In the genomic region with DNA sequence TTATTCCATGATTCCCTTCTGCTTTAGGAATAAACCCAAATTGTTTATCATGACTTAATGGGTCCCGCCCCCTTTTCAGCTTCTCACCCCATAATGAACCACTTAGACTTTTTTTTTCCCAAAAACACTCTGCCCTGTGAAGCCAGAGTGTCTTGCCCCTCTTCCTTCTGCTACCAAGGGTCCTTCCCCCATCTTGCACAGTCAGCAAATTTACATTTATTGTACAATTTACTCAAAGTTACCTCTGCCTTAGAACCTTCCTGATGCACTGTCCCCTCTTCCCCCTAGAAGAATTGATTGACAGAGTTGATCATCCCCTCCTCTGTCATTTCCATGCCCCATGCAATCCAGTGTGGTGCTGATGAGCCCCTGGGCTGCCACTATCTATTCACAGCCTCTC, we compare ENCODE assay signal across 27 cellular contexts.
DNase-seq lines count a peak whose midpoint lies in the region; ATAC-seq, FAIRE-seq and TF ChIP-seq lines count a peak whose summit lies in the region.
"Had no signal": no experiment of that assay in that cellular context is flagged by ENCODE, and none has a peak within 500 bp of the region (broad histone marks: within the 10 kb centered on the region; RNA-seq: fewer than 3 reads in every experiment).

No MANE protein-coding gene starts in this region.

- in situ Hi-C loops in IMR-90 (cut with MboI; ENCODE audit: low sequenced_read_pairs), result no loop called here
- in situ Hi-C loops in transverse colon (cut with MboI; ENCODE audit: low pct_ligation_motif_present in 1 of 4, low pct_unique_long_range_greater_than_20kb in 1 of 4, low sequenced_read_pairs in 3 of 4), result no loop called here

- H3K9me3 ChIP-seq in A549, result no peaks in the 10 kb centered on the region
- H3K9me3 ChIP-seq in IMR-90 (ENCODE audit: control insufficient read depth, insufficient read depth, low read length), result no peaks in the 10 kb centered on the region
- no peaks in the 10 kb centered on the region for H3K9me3 ChIP-seq in H1 (ENCODE audit: insufficient read depth in 2 of 2, low read depth in 1 of 2, low read length in 1 of 2)
- no peaks in the 10 kb centered on the region for H3K9me3 ChIP-seq in trophoblast cell (ENCODE audit: insufficient read depth, low read depth, low read length)
- no peaks in the 10 kb centered on the region for H3K9me3 ChIP-seq in left ventricle myocardium inferior (replicated peaks)
- H3K9me3 ChIP-seq in transverse colon, result no peaks in the 10 kb centered on the region

- H4K91ac ChIP-seq in IMR-90 (ENCODE audit: insufficient read depth, low read depth, low read length) (no peak overlapping the region), H1 (replicated peaks; ENCODE audit: insufficient read length, low read length) (no peak overlapping the region), trophoblast cell (ENCODE audit: low read depth, low read length) (no peak overlapping the region)

- H3K23me2 ChIP-seq in H1 (ENCODE audit: low read depth, low read length), result no peaks in the 10 kb centered on the region

- H3K9ac ChIP-seq in IMR-90 (ENCODE audit: low read depth, low read length) (no peak overlapping the region), H1 (replicated peaks in 1 of 4; ENCODE audit: extremely low read depth in 1 of 4, low read depth in 3 of 4, low read length in 3 of 4) (no peak overlapping the region), trophoblast cell (ENCODE audit: low read length) (no peak overlapping the region)
- H3K9ac ChIP-seq: BLaER1 had no signal

- H2BK12ac ChIP-seq in H1 (ENCODE audit: low read depth, low read length) (no peak overlapping the region), trophoblast cell (ENCODE audit: low read length) (no peak overlapping the region)

- dilution Hi-C loops in IMR-90 (cut with HindIII; ENCODE audit: low sequenced_read_pairs, unreplicated experiment), result no loop called here

- H2BK20ac ChIP-seq in IMR-90 (ENCODE audit: low read depth, low read length), result no peak overlapping the region
- H2BK20ac ChIP-seq in H1 (ENCODE audit: low read length), result no peak overlapping the region

- no peak overlapping the region for H3K4ac ChIP-seq in IMR-90 (ENCODE audit: low read depth, low read length)
- no peak overlapping the region for H3K4ac ChIP-seq in H1 (replicated peaks; ENCODE audit: insufficient read length, low read depth, low read length)
- no peak overlapping the region for H3K4ac ChIP-seq in trophoblast cell (ENCODE audit: low read depth, low read length)

- POLR2A ChIA-PET in A549 (lab: Yijun Ruan, JAX), result no interaction called here
- POLR2A ChIA-PET in IMR-90 (lab: Charles Lee; ENCODE audit: unreplicated experiment), result no interaction called here
- POLR2A ChIA-PET in H1 (lab: Charles Lee; ENCODE audit: partially characterized antibody), result no interaction called here

- H3K23ac ChIP-seq in IMR-90 (ENCODE audit: low read depth, low read length) (no peak overlapping the region), H1 (ENCODE audit: insufficient read length) (no peak overlapping the region), trophoblast cell (ENCODE audit: low read length) (no peak overlapping the region)

- H3K14ac ChIP-seq in IMR-90 (replicated peaks; ENCODE audit: low read depth, low read length), result no peak overlapping the region
- H3K14ac ChIP-seq in H1 (ENCODE audit: insufficient read length), result no peak overlapping the region
- no peak overlapping the region for H3K14ac ChIP-seq in trophoblast cell (ENCODE audit: low read length)

- peaks cover 2% of the 10 kb centered on the region; the same call in 1 of the 2 replicates for H3K27me3 ChIP-seq in IMR-90 (ENCODE audit: control insufficient read depth, insufficient read depth, low read length)
- H3K27me3 ChIP-seq in H1 (replicated peaks in 1 of 4; ENCODE audit: control insufficient read depth in 3 of 4, extremely low read depth in 1 of 4, insufficient read depth in 3 of 4, low read length in 3 of 4), result no peaks in the 10 kb centered on the region
- no peaks in the 10 kb centered on the region for H3K27me3 ChIP-seq in trophoblast cell (ENCODE audit: insufficient read depth, low read length)
- H3K27me3 ChIP-seq in left ventricle myocardium inferior (ENCODE audit: low read depth), result peaks cover 11% of the 10 kb centered on the region
- H3K27me3 ChIP-seq in transverse colon, result no peaks in the 10 kb centered on the region
- H3K27me3 ChIP-seq: BLaER1 had no signal

- H3K4me3 ChIP-seq in A549, result no peak overlapping the region
- H3K4me3 ChIP-seq in IMR-90 (ENCODE audit: insufficient read depth, low read depth, low read length), result no peak overlapping the region
- no peak overlapping the region for H3K4me3 ChIP-seq in H1 (ENCODE audit: extremely low read depth in 1 of 4, insufficient read depth in 2 of 4, low read depth in 3 of 4, low read length in 4 of 4)
- H3K4me3 ChIP-seq in trophoblast cell (ENCODE audit: low read depth, low read length), result peak overlapping the region; percentile 50
- H3K4me3 ChIP-seq in left ventricle myocardium inferior, result no peak overlapping the region
- no peak overlapping the region for H3K4me3 ChIP-seq in transverse colon
- H3K4me3 ChIP-seq: BLaER1, GM12878 had no signal

- no peak for TF ChIP-seq EP300 in A549 (IDR thresholded peaks at IDR 0.05)
- TF ChIP-seq EP300 in H1 (IDR thresholded peaks at IDR 0.05; ENCODE audit: borderline replicate concordance in 1 of 2, low read depth in 2 of 2, low read length in 2 of 2), result no peak
- TF ChIP-seq EP300 in transverse colon (IDR thresholded peaks at IDR 0.05; ENCODE audit: low read depth), result no peak

- H2AK5ac ChIP-seq in IMR-90 (ENCODE audit: low read depth, low read length), result no peak overlapping the region
- no peak overlapping the region for H2AK5ac ChIP-seq in H1 (ENCODE audit: low read depth, low read length)
- H2AK5ac ChIP-seq in trophoblast cell (ENCODE audit: low read length), result no peak overlapping the region

- H4K20me1 ChIP-seq in IMR-90 (ENCODE audit: insufficient read depth, low read length) (no peaks in the 10 kb centered on the region), H1 (replicated peaks in 1 of 2; ENCODE audit: control insufficient read depth in 1 of 2, insufficient read depth in 2 of 2, low read length in 2 of 2) (no peaks in the 10 kb centered on the region)
- H4K20me1 ChIP-seq: BLaER1 had no signal

- H3K79me2 ChIP-seq in H1 (ENCODE audit: control insufficient read depth in 1 of 2, insufficient read depth in 2 of 2, low read length in 2 of 2) (no peaks in the 10 kb centered on the region), trophoblast cell (ENCODE audit: control insufficient read depth, insufficient read depth, low read length, poor library complexity) (no peaks in the 10 kb centered on the region)

- TF ChIP-seq CTCF in A549 (IDR thresholded peaks at IDR 0.05) (no peak), IMR-90 (conservative IDR thresholded peaks at IDR 0.05; ENCODE audit: low read depth, low read length) (no peak), H1 (IDR thresholded peaks at IDR 0.05; ENCODE audit: control extremely low read depth in 1 of 3, insufficient read depth in 1 of 3, low read depth in 1 of 3, low read length in 3 of 3) (no peak), left ventricle myocardium inferior (IDR thresholded peaks at IDR 0.05; ENCODE audit: borderline replicate concordance) (no peak), transverse colon (IDR thresholded peaks at IDR 0.05) (no peak)

- H3K56ac ChIP-seq in IMR-90 (ENCODE audit: extremely low read depth, insufficient read depth, low read length) (no peak overlapping the region), H1 (replicated peaks; ENCODE audit: insufficient read length, low read depth, low read length) (no peak overlapping the region)

- H4K8ac ChIP-seq in IMR-90 (ENCODE audit: low read depth in 2 of 2, low read length in 2 of 2) (no peak overlapping the region), H1 (ENCODE audit: extremely low read depth, insufficient read depth, low read length) (no peak overlapping the region), trophoblast cell (ENCODE audit: low read depth, low read length) (no peak overlapping the region)

- TF ChIP-seq RAD21 in A549 (conservative IDR thresholded peaks at IDR 0.05 in 1 of 2, IDR thresholded peaks at IDR 0.05 in 1 of 2) (no peak), IMR-90 (IDR thresholded peaks at IDR 0.05; ENCODE audit: low read length) (no peak), H1 (IDR thresholded peaks at IDR 0.05 in 1 of 2, conservative IDR thresholded peaks at IDR 0.05 in 1 of 2; ENCODE audit: low read depth in 2 of 2, low read length in 2 of 2) (no peak)

- no peak for ATAC-seq in A549
- no peak for ATAC-seq in IMR-90 (ENCODE audit: low read depth)
- ATAC-seq: GM12878 had no signal

- H2BK5ac ChIP-seq in IMR-90 (ENCODE audit: low read depth, low read length, poor library complexity, severe bottlenecking), result no peak overlapping the region
- H2BK5ac ChIP-seq in H1 (ENCODE audit: low read depth, low read length), result no peak overlapping the region
- no peak overlapping the region for H2BK5ac ChIP-seq in trophoblast cell (ENCODE audit: low read depth, low read length, poor library complexity)

- H4K5ac ChIP-seq in IMR-90 (ENCODE audit: low read depth, low read length), result no peak overlapping the region
- H4K5ac ChIP-seq in H1 (ENCODE audit: insufficient read length, low read depth, low read length), result no peak overlapping the region

- no peak for DNase-seq in A549 (ENCODE audit: low read depth in 1 of 2, low spot score in 1 of 2)
- DNase-seq in IMR-90, result no peak
- DNase-seq in H1 (ENCODE audit: low read depth in 1 of 2, low spot score in 2 of 2), result no peak
- no peak for DNase-seq in trophoblast cell
- no peak for DNase-seq in left ventricle myocardium inferior
- no peak for DNase-seq in transverse colon
- no peak for DNase-seq in NCI-H1048 (lab: John Stamatoyannopoulos, UW)
- no peak for DNase-seq in UCSD-AML1 (lab: John Stamatoyannopoulos, UW; ENCODE audit: unreplicated experiment)
- DNase-seq: 8988T; AML-193; C1 segment of cervical spinal cord; CD4-positive, alpha-beta memory T cell; CD4-positive, CD25-positive, alpha-beta regulatory T cell; CD8-positive, alpha-beta memory T cell; COR-L47; DMS 273 treated with DMSO at 0.1 percent for 48 hours; DMS153; DMS53; DMS79; DND-41; EL; GDM1 had no signal

- H3K9me1 ChIP-seq in IMR-90 (ENCODE audit: insufficient read depth, low read length), result no peaks in the 10 kb centered on the region

- intact Hi-C loops in IMR-90 (cut with micrococcal nuclease) (no loop called here), left ventricle myocardium inferior (cut with micrococcal nuclease) (no loop called here), transverse colon (cut with DNase I; ENCODE audit: low total_unique reads) (no loop called here)

- H2BK15ac ChIP-seq in IMR-90 (ENCODE audit: low read depth, low read length) (no peak overlapping the region), H1 (ENCODE audit: low read length) (no peak overlapping the region)

- no peaks in the 10 kb centered on the region for H3K4me1 ChIP-seq in A549
- H3K4me1 ChIP-seq in IMR-90 (ENCODE audit: control insufficient read depth, insufficient read depth, low read length), result no peaks in the 10 kb centered on the region
- H3K4me1 ChIP-seq in H1 (replicated peaks in 1 of 4; ENCODE audit: control insufficient read depth in 3 of 4, insufficient read depth in 4 of 4, low read length in 3 of 4), result no peaks in the 10 kb centered on the region
- no peaks in the 10 kb centered on the region for H3K4me1 ChIP-seq in trophoblast cell (ENCODE audit: control insufficient read depth in 1 of 2, insufficient read depth in 2 of 2, low read length in 2 of 2)
- H3K4me1 ChIP-seq in left ventricle myocardium inferior, result peaks cover 10% of the 10 kb centered on the region
- no peaks in the 10 kb centered on the region for H3K4me1 ChIP-seq in transverse colon
- H3K4me1 ChIP-seq: BLaER1 had no signal

- CTCF ChIA-PET in A549 (lab: Yijun Ruan, JAX) (no interaction called here), IMR-90 (lab: Yijun Ruan, JAX) (no interaction called here), H1 (lab: Charles Lee; ENCODE audit: partially characterized antibody) (no interaction called here)

- TF ChIP-seq POLR2A in A549 (IDR thresholded peaks at IDR 0.05; ENCODE audit: low read length), result no peak
- TF ChIP-seq POLR2A in IMR-90 (IDR thresholded peaks at IDR 0.05; ENCODE audit: low read depth, low read length), result no peak
- no peak for TF ChIP-seq POLR2A in H1 (IDR thresholded peaks at IDR 0.05; ENCODE audit: control extremely low read depth in 1 of 2, low read depth in 2 of 2, low read length in 2 of 2)
- TF ChIP-seq POLR2A in transverse colon (IDR thresholded peaks at IDR 0.05), result no peak

- H3K79me1 ChIP-seq in IMR-90 (ENCODE audit: low read depth in 1 of 2, low read length in 2 of 2) (no peaks in the 10 kb centered on the region), H1 (ENCODE audit: low read depth, low read length) (no peaks in the 10 kb centered on the region), trophoblast cell (ENCODE audit: low read length) (no peaks in the 10 kb centered on the region)

- H4K12ac ChIP-seq in trophoblast cell (ENCODE audit: low read depth, low read length), result no peak overlapping the region

- no peak overlapping the region for H2AK9ac ChIP-seq in IMR-90 (replicated peaks; ENCODE audit: low read depth, low read length, poor library complexity)

- BruUV-seq in IMR-90 (replicated peaks; lab: Mats Ljungman, UMichigan), result no TSS peak

- H3K4me2 ChIP-seq in A549, result no peak overlapping the region
- H3K4me2 ChIP-seq in IMR-90 (ENCODE audit: low read depth, low read length), result no peak overlapping the region
- H3K4me2 ChIP-seq in H1 (ENCODE audit: insufficient read depth in 1 of 2, low read depth in 2 of 2, low read length in 2 of 2), result no peak overlapping the region
- H3K4me2 ChIP-seq in trophoblast cell (ENCODE audit: low read length), result no peak overlapping the region
- H3K4me2 ChIP-seq: BLaER1 had no signal

- H3K27ac ChIP-seq in A549 (no peak overlapping the region), IMR-90 (ENCODE audit: insufficient read depth, low read length) (no peak overlapping the region), H1 (ENCODE audit: low read depth, low read length) (no peak overlapping the region), trophoblast cell (ENCODE audit: low read depth, low read length) (no peak overlapping the region), left ventricle myocardium inferior (replicated peaks) (no peak overlapping the region), transverse colon (no peak overlapping the region)
- H3K27ac ChIP-seq: BLaER1 had no signal

- no peak overlapping the region for H2BK120ac ChIP-seq in IMR-90 (ENCODE audit: low read depth, low read length)
- H2BK120ac ChIP-seq in H1 (replicated peaks; ENCODE audit: low read depth, low read length), result no peak overlapping the region
- no peak overlapping the region for H2BK120ac ChIP-seq in trophoblast cell (ENCODE audit: insufficient read depth, low read length, poor library complexity)

- H3K18ac ChIP-seq in IMR-90 (ENCODE audit: low read depth, low read length) (no peak overlapping the region), H1 (ENCODE audit: extremely low read depth, low read length) (no peak overlapping the region), trophoblast cell (ENCODE audit: low read length) (no peak overlapping the region)

- H3K36me3 ChIP-seq in IMR-90 (ENCODE audit: control insufficient read depth, insufficient read depth, low read length) (no peaks in the 10 kb centered on the region), H1 (ENCODE audit: control insufficient read depth in 2 of 4, insufficient read depth in 4 of 4, low read length in 3 of 4) (no peaks in the 10 kb centered on the region), trophoblast cell (ENCODE audit: control insufficient read depth in 1 of 2, insufficient read depth in 2 of 2, low read length in 2 of 2) (no peaks in the 10 kb centered on the region), left ventricle myocardium inferior (no peaks in the 10 kb centered on the region), transverse colon (no peaks in the 10 kb centered on the region)
- H3K36me3 ChIP-seq: BLaER1 had no signal

- no peak overlapping the region for H2AFZ ChIP-seq in IMR-90 (replicated peaks; ENCODE audit: low read length, poor library complexity)
- no peak overlapping the region for H2AFZ ChIP-seq in H1 (ENCODE audit: low read length)
- no peak overlapping the region for H2AFZ ChIP-seq in trophoblast cell (ENCODE audit: insufficient read depth, low read length, poor library complexity)

- 3% methylated on average over 1 of the region's 1 CpG for WGBS in A549 (ENCODE audit: missing lambda C conversion rate)
- WGBS in IMR-90 (ENCODE audit: extremely low coverage in 2 of 2, insufficient read length in 1 of 2), 2 experiments, result 29% methylated on average over 1 of the region's 1 CpG; no CpG with 5 or more reads in 1 of the 2 experiments
- 65% methylated on average over 1 of the region's 1 CpG; no CpG with 5 or more reads in 1 of the 2 experiments for WGBS in H1 (ENCODE audit: extremely low coverage in 1 of 2, insufficient coverage in 1 of 2, insufficient read length in 1 of 2, insufficient replicate concordance in 2 of 2, low coverage in 1 of 2, low lambda C conversion rate in 2 of 2, missing lambda C conversion rate in 1 of 2), 2 experiments
- no CpG with 5 or more reads among the region's 1 CpG for WGBS in trophoblast cell (ENCODE audit: extremely low coverage, insufficient coverage, insufficient read length)
- WGBS in transverse colon (ENCODE audit: low coverage in 1 of 2), 2 donors, result 82 to 100% methylated on average over 1 of the region's 1 CpG

- FAIRE-seq in A549 (lab: Jason Lieb, UNC) (no peak), H1 (lab: Jason Lieb, UNC) (no peak)
- FAIRE-seq: A204.1, GM12878, GM12892, GM18507 had no signal

Comparison
In these comparisons a context has a peak if more than half of its experiments do, and no peak if none do; other contexts are left out.
1. Of the 18 proteins assayed by ChIP-seq in both H1 and A549: peak only in H1: none; only in A549: none; in both: MAFK; in neither: 17.